35 cellular contexts compared by ENCODE assay signal in genomic region chr11:114017723-114018122, GRCh38. TPM values are rescaled to one million over a fixed set of nuclear protein-coding genes. Genes with fewer than 3 reads are reported as not detected.
DNase-seq lines count a peak whose midpoint lies in the region; ATAC-seq and TF ChIP-seq lines count a peak whose summit lies in the region.
"Had no signal": no experiment of that assay in that cellular context is flagged by ENCODE, and none has a peak within 500 bp of the region (broad histone marks: within the 10 kb centered on the region; RNA-seq: fewer than 3 reads in every experiment).

No MANE protein-coding gene starts in this region.

- intact Hi-C loops in Right ventricle myocardium superior (cut with DNase I): no loop called here
- intact Hi-C loops in left ventricle myocardium inferior (cut with micrococcal nuclease): no loop called here
- intact Hi-C loops in upper lobe of right lung (cut with DNase I): no loop called here

- no peaks in the 10 kb centered on the region for H3K36me3 Mint-ChIP-seq in glutamatergic neuron (ENCODE audit: unreplicated experiment)
- H3K36me3 Mint-ChIP-seq: activated naive CD8-positive, alpha-beta T cell; CD4-positive, CD25-positive, alpha-beta regulatory T cell; natural killer cell; stimulated activated naive B cell treated with anti-CD40 and anti-IgM and Interleukin-4, amounts not matched to agents 10 μg/mL and 1 μg/mL and 100 μg/mL, for 72 hours had no signal

- DNase-seq in Right ventricle myocardium superior (no peak), left ventricle myocardium inferior (no peak), RWPE2 (ENCODE audit: low spot score) (no peak), fibroblast of pulmonary artery (ENCODE audit: low read depth) (peak; percentile 46), upper lobe of right lung (no peak), glutamatergic neuron (no peak), DMS53 (lab: John Stamatoyannopoulos, UW) (no peak), NCI-H1417 treated with DMSO at 0.1 percent for 48 hours (lab: John Stamatoyannopoulos, UW) (no peak)
- DNase-seq: activated CD4-positive, alpha-beta T cell treated with anti-CD3 and anti-CD28 coated beads for 48 hours; activated effector memory CD4-positive, alpha-beta T cell treated with Interleukin-2 at 50 U/mL for 16 hours; AML-193; aorta; Calu3; CD4-positive, CD25-positive, alpha-beta regulatory T cell; central memory CD4-positive, alpha-beta T cell; dermis blood vessel endothelial cell; DMS79 treated with DMSO at 0.1 percent for 48 hours; heart right ventricle; mucosa of descending colon; natural killer cell; NCI-H2029; NCI-H524 treated with DMSO at 0.1 percent for 48 hours; occipital lobe; SIG-M5; stimulated activated naive B cell treated with anti-CD40 and anti-IgM and Interleukin-4, amounts not matched to agents 10 μg/mL and 1 μg/mL and 100 μg/mL, for 72 hours; SW 1271; T-helper 9 cell had no signal

- H3K27ac ChIP-seq in left ventricle myocardium inferior (replicated peaks): no peak overlapping the region
- no peak overlapping the region for H3K27ac ChIP-seq in RWPE2 (ENCODE audit: poor library complexity, severe bottlenecking)
- H3K27ac ChIP-seq in upper lobe of right lung: no peak overlapping the region
- H3K27ac ChIP-seq: heart right ventricle, skin epidermis had no signal

- TF ChIP-seq CTCF in left ventricle myocardium inferior (IDR thresholded peaks at IDR 0.05; ENCODE audit: borderline replicate concordance) (no peak), RWPE2 (IDR thresholded peaks at IDR 0.05; ENCODE audit: poor library complexity, severe bottlenecking) (no peak), fibroblast of pulmonary artery (IDR thresholded peaks at IDR 0.05; ENCODE audit: low read length, missing control alignments) (no peak), upper lobe of right lung (IDR thresholded peaks at IDR 0.05) (no peak), glutamatergic neuron (IDR thresholded peaks at IDR 0.05; ENCODE audit: partially characterized antibody, unreplicated experiment) (no peak)

- no peaks in the 10 kb centered on the region for H3K27me3 Mint-ChIP-seq in glutamatergic neuron (ENCODE audit: unreplicated experiment)
- H3K27me3 Mint-ChIP-seq: CD4-positive, CD25-positive, alpha-beta regulatory T cell had no signal

- H3K4me1 ChIP-seq in left ventricle myocardium inferior: peaks cover 4% of the 10 kb centered on the region
- no peaks in the 10 kb centered on the region for H3K4me1 ChIP-seq in RWPE2 (ENCODE audit: insufficient read depth, poor library complexity, severe bottlenecking)
- H3K4me1 ChIP-seq in upper lobe of right lung: no peaks in the 10 kb centered on the region

- H3K36me3 ChIP-seq in left ventricle myocardium inferior: no peaks in the 10 kb centered on the region
- no peaks in the 10 kb centered on the region for H3K36me3 ChIP-seq in RWPE2 (ENCODE audit: low read depth)
- H3K36me3 ChIP-seq in upper lobe of right lung: no peaks in the 10 kb centered on the region
- H3K36me3 ChIP-seq: heart right ventricle had no signal

- H3K9me3 ChIP-seq in left ventricle myocardium inferior (replicated peaks) (no peaks in the 10 kb centered on the region), RWPE2 (ENCODE audit: severe bottlenecking) (no peaks in the 10 kb centered on the region), upper lobe of right lung (no peaks in the 10 kb centered on the region)
- H3K9me3 ChIP-seq: heart right ventricle, mucosa of descending colon had no signal

- H3K27ac Mint-ChIP-seq in glutamatergic neuron (ENCODE audit: unreplicated experiment): no peak overlapping the region
- H3K27ac Mint-ChIP-seq: activated naive CD8-positive, alpha-beta T cell; CD4-positive, CD25-positive, alpha-beta regulatory T cell; natural killer cell; stimulated activated naive B cell treated with anti-CD40 and anti-IgM and Interleukin-4, amounts not matched to agents 10 μg/mL and 1 μg/mL and 100 μg/mL, for 72 hours had no signal

- H3K27me3 ChIP-seq in left ventricle myocardium inferior (ENCODE audit: low read depth): peaks cover 4% of the 10 kb centered on the region
- no peaks in the 10 kb centered on the region for H3K27me3 ChIP-seq in RWPE2 (ENCODE audit: insufficient read depth, poor library complexity, severe bottlenecking)
- no peaks in the 10 kb centered on the region for H3K27me3 ChIP-seq in upper lobe of right lung

- H3K4me3 Mint-ChIP-seq in glutamatergic neuron (ENCODE audit: unreplicated experiment): no peak overlapping the region
- H3K4me3 Mint-ChIP-seq: activated naive CD8-positive, alpha-beta T cell; CD4-positive, CD25-positive, alpha-beta regulatory T cell; natural killer cell; stimulated activated naive B cell treated with anti-CD40 and anti-IgM and Interleukin-4, amounts not matched to agents 10 μg/mL and 1 μg/mL and 100 μg/mL, for 72 hours had no signal

- peaks cover 1% of the 10 kb centered on the region for H3K9me3 Mint-ChIP-seq in glutamatergic neuron (ENCODE audit: unreplicated experiment)
- H3K9me3 Mint-ChIP-seq: CD4-positive, CD25-positive, alpha-beta regulatory T cell; natural killer cell; stimulated activated naive B cell treated with anti-CD40 and anti-IgM and Interleukin-4, amounts not matched to agents 10 μg/mL and 1 μg/mL and 100 μg/mL, for 72 hours had no signal

- ATAC-seq in Right ventricle myocardium superior (ENCODE audit: poor library complexity) (peak; percentile 71), RWPE2 (ENCODE audit: low read depth) (peak; percentile 79), upper lobe of right lung (peak; percentile 17)
- ATAC-seq: esophagus mucosa; mucosa of descending colon; natural killer cell; stimulated activated naive B cell treated with anti-CD40 and anti-IgM and Interleukin-4, amounts not matched to agents 10 μg/mL and 1 μg/mL and 100 μg/mL, for 72 hours had no signal

- no peaks in the 10 kb centered on the region for H3K4me1 Mint-ChIP-seq in glutamatergic neuron (ENCODE audit: low read depth, unreplicated experiment)
- H3K4me1 Mint-ChIP-seq: natural killer cell; stimulated activated naive B cell treated with anti-CD40 and anti-IgM and Interleukin-4, amounts not matched to agents 10 μg/mL and 1 μg/mL and 100 μg/mL, for 72 hours had no signal

- H3K4me3 ChIP-seq in left ventricle myocardium inferior (no peak overlapping the region), RWPE2 (ENCODE audit: severe bottlenecking) (no peak overlapping the region), fibroblast of pulmonary artery (replicated peaks; ENCODE audit: low read depth, low read length) (no peak overlapping the region), upper lobe of right lung (no peak overlapping the region)
- H3K4me3 ChIP-seq: heart right ventricle, lung, mucosa of descending colon, skin epidermis had no signal

RNA-seq across cellular contexts. Expression of gene ZBTB16, which starts 41.8 kb away (rescaled TPM):
- total RNA-seq in Right ventricle myocardium superior: 64.8 TPM
- 64.5 TPM for total RNA-seq in left ventricle myocardium inferior
- total RNA-seq in upper lobe of right lung: 221 TPM
- 9.0 TPM for total RNA-seq in glutamatergic neuron (ENCODE audit: unreplicated experiment)
- total RNA-seq: A172, Calu3, HT-29 had no signal

RNA-seq across cellular contexts. Expression of gene HTR3A, which starts 42.8 kb away (rescaled TPM):
- not detected for total RNA-seq in Right ventricle myocardium superior
- total RNA-seq in left ventricle myocardium inferior: not detected
- total RNA-seq in upper lobe of right lung: not detected
- total RNA-seq in glutamatergic neuron (ENCODE audit: unreplicated experiment): 14.5 TPM
- total RNA-seq: A172; activated CD8-positive, alpha-beta memory T cell treated with anti-CD3 and anti-CD28 coated beads for 36 hours; aorta; Calu3; CD4-positive, CD25-positive, alpha-beta regulatory T cell; dermis blood vessel endothelial cell; esophagus mucosa; HT-29; natural killer cell; ureter had no signal

Comparison
In these comparisons a context has a peak if more than half of its experiments do, and no peak if none do; other contexts are left out.
1. ATAC-seq: peak in every context shown above with its lines; median percentile 79 in RWPE2; 71 in Right ventricle myocardium superior; 17 in upper lobe of right lung.
2. RNA of gene HTR3A, which starts 42.8 kb away (total RNA-seq): 14.5 TPM in glutamatergic neuron (single experiment); not detected in Right ventricle myocardium superior (single experiment), not detected in left ventricle myocardium inferior (single experiment) and not detected in upper lobe of right lung (single experiment); every median in the first group is over 10 times any median in the second.